In the genomic region with DNA sequence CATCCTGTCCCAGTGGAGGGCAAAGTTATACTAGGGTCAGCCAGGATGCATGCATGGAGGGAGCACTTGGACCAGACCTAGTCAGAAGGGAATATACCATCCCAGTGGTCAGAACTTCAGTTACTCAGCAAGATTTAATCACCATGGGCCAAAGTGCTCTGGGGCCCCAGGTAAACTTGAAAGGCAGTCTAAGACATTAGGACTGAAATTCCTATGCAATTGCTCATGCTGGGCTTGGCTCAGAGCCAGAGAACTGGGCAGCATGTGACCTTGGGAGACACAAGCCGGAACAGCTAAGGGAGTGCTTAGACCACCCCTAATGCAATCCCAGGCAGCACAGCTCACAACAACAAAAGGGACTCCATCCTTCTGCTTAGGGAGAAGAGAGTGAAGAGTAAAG, we compare ENCODE assay signal across 19 cellular contexts.
DNase-seq lines count a peak whose midpoint lies in the region; ATAC-seq and TF ChIP-seq lines count a peak whose summit lies in the region.
"Had no signal": no experiment of that assay in that cellular context is flagged by ENCODE, and none has a peak within 500 bp of the region (broad histone marks: within the 10 kb centered on the region; RNA-seq: fewer than 3 reads in every experiment).

No MANE protein-coding gene starts in this region.

- no peak overlapping the region for H3K4me3 ChIP-seq in RWPE2 (ENCODE audit: severe bottlenecking)
- no peak overlapping the region for H3K4me3 ChIP-seq in fibroblast of mammary gland (ENCODE audit: control insufficient read depth, low read depth, low read length)
- H3K4me3 ChIP-seq: BLaER1 treated with 17β-estradiol and CSF1 and Interleukin-3, amounts not matched to agents 10 nM and 100 nM; coronary artery; sigmoid colon; thoracic aorta had no signal

- H3K9me3 ChIP-seq in RWPE2 (ENCODE audit: severe bottlenecking) = no peaks in the 10 kb centered on the region
- H3K9me3 ChIP-seq: sigmoid colon, thoracic aorta had no signal

- no peak overlapping the region for H3K4me3 Mint-ChIP-seq in type B pancreatic cell

- peaks cover 6% of the 10 kb centered on the region for H3K4me1 Mint-ChIP-seq in type B pancreatic cell (ENCODE audit: unreplicated experiment)

- H3K27me3 ChIP-seq in RWPE2 (ENCODE audit: insufficient read depth, poor library complexity, severe bottlenecking) = peaks cover 3% of the 10 kb centered on the region
- H3K27me3 ChIP-seq: BLaER1 treated with 17β-estradiol and CSF1 and Interleukin-3, amounts not matched to agents 10 nM and 100 nM; sigmoid colon had no signal

- H3K27me3 Mint-ChIP-seq in type B pancreatic cell = no peaks in the 10 kb centered on the region

- H3K27ac ChIP-seq in RWPE2 (ENCODE audit: poor library complexity, severe bottlenecking) = no peak overlapping the region
- H3K27ac ChIP-seq: BLaER1 treated with 17β-estradiol and CSF1 and Interleukin-3, amounts not matched to agents 10 nM and 100 nM; coronary artery; epithelial cell of prostate; KMS-11; sigmoid colon; thoracic aorta had no signal

- H3K27ac Mint-ChIP-seq in type B pancreatic cell = no peak overlapping the region
- H3K27ac Mint-ChIP-seq: activated T-helper 2 cell treated with anti-CD3 and anti-CD28 coated beads, Interferon-gamma antibody, Interleukin-2, Interleukin-4, amounts not matched to agents 10 μg/mL and 5 μg/mL and 100 μg/mL, durations not matched to agents 14 hours and 24 hours and 36 hours had no signal

- no peaks in the 10 kb centered on the region for H3K36me3 Mint-ChIP-seq in type B pancreatic cell

- intact Hi-C loops in sciatic nerve (cut with DNase I) = no loop called here

- no peaks in the 10 kb centered on the region for H3K36me3 ChIP-seq in RWPE2 (ENCODE audit: low read depth)
- H3K36me3 ChIP-seq: BLaER1 treated with 17β-estradiol and CSF1 and Interleukin-3, amounts not matched to agents 10 nM and 100 nM; sigmoid colon; thoracic aorta had no signal

- no peaks in the 10 kb centered on the region for H3K4me1 ChIP-seq in RWPE2 (ENCODE audit: insufficient read depth, poor library complexity, severe bottlenecking)
- H3K4me1 ChIP-seq: BLaER1 treated with 17β-estradiol and CSF1 and Interleukin-3, amounts not matched to agents 10 nM and 100 nM; sigmoid colon had no signal

- DNase-seq in HPDE6-E6E7 (ENCODE audit: extremely low spot score) (peak; percentile 5), RWPE2 (ENCODE audit: low spot score) (peak; percentile 42), fibroblast of mammary gland (ENCODE audit: low read depth) (peak; percentile 0), sciatic nerve (ENCODE audit: low spot score) (peak; percentile 47), type B pancreatic cell (ENCODE audit: extremely low spot score, unreplicated experiment) (no peak), SHP77 (lab: John Stamatoyannopoulos, UW) (no peak)
- DNase-seq: amygdala, NCI-H1417, NCI-H446, sigmoid colon had no signal

- ATAC-seq in RWPE2 (ENCODE audit: low read depth) = peak; percentile 72
- ATAC-seq in sciatic nerve = no peak
- ATAC-seq in HG03025 (IDR thresholded peaks at IDR 0.05; ENCODE audit: low FRiP score, unreplicated experiment) = no peak
- ATAC-seq: left lobe of liver, SK-N-SH treated with all-trans-retinoic acid at 6 μM for 48 hours had no signal

- peaks cover 12% of the 10 kb centered on the region for H3K9me3 Mint-ChIP-seq in type B pancreatic cell

- TF ChIP-seq CTCF in RWPE2 (IDR thresholded peaks at IDR 0.05; ENCODE audit: poor library complexity, severe bottlenecking) (no peak), fibroblast of mammary gland (conservative IDR thresholded peaks at IDR 0.05; ENCODE audit: control insufficient read depth, insufficient read depth, low read depth, low read length) (no peak), type B pancreatic cell (conservative IDR thresholded peaks at IDR 0.05) (no peak)

Comparison
In these comparisons a context has a peak if more than half of its experiments do, and no peak if none do; other contexts are left out.
1. DNase-seq: peak in HPDE6-E6E7 (single experiment), RWPE2 (single experiment), fibroblast of mammary gland (single experiment) and sciatic nerve (single experiment); none in type B pancreatic cell (single experiment) and SHP77 (0 of 2).